Comparison of ENCODE assay signal across 21 cellular contexts in genomic region chr12:45348311-45348710, GRCh38.
"Had no signal": no experiment of that assay in that cellular context is flagged by ENCODE, and none has a peak within 500 bp of the region (broad histone marks: within the 10 kb centered on the region; RNA-seq: fewer than 3 reads in every experiment).

No MANE protein-coding gene starts in this region.

- H3K36me3 ChIP-seq: prostate gland, transverse colon had no signal

- H3K9me3 Mint-ChIP-seq: nephron; stimulated activated effector memory CD8-positive, alpha-beta T cell treated with anti-CD3 and anti-CD28 coated beads, Interleukin-12 subunit alpha, Interleukin-12 subunit beta, amount 100 ng/mL, for 72 hours; stimulated activated naive CD8-positive, alpha-beta T cell treated with anti-CD3 and anti-CD28 coated beads, Interleukin-15, Interleukin-2, amounts not matched to agents 100 ng/mL and 50 ng/mL, for 24 hours had no signal

- H3K27ac ChIP-seq: coronary artery, gastrocnemius medialis, hepatocyte, pancreas, prostate gland, right lobe of liver, thoracic aorta, transverse colon had no signal

- H3K9me3 ChIP-seq: gastrocnemius medialis, pancreas, prostate gland, right lobe of liver, thoracic aorta, transverse colon had no signal

- H3K4me3 Mint-ChIP-seq: endodermal cell; naive B cell; nephron; stimulated activated effector memory CD8-positive, alpha-beta T cell treated with anti-CD3 and anti-CD28 coated beads, Interleukin-12 subunit alpha, Interleukin-12 subunit beta, amount 100 ng/mL, for 72 hours; stimulated activated naive CD8-positive, alpha-beta T cell treated with anti-CD3 and anti-CD28 coated beads, Interleukin-15, Interleukin-2, amounts not matched to agents 100 ng/mL and 50 ng/mL, for 24 hours had no signal

- H3K4me1 Mint-ChIP-seq: naive B cell; stimulated activated effector memory CD8-positive, alpha-beta T cell treated with anti-CD3 and anti-CD28 coated beads, Interleukin-12 subunit alpha, Interleukin-12 subunit beta, amount 100 ng/mL, for 72 hours had no signal

- ATAC-seq: gastrocnemius medialis; pancreas; right lobe of liver; stimulated activated effector memory CD8-positive, alpha-beta T cell treated with anti-CD3 and anti-CD28 coated beads, Interleukin-12 subunit alpha, Interleukin-12 subunit beta, amount 100 ng/mL, for 72 hours had no signal

- H3K27me3 Mint-ChIP-seq: naive B cell; stimulated activated naive CD8-positive, alpha-beta T cell treated with anti-CD3 and anti-CD28 coated beads, Interleukin-15, Interleukin-2, amounts not matched to agents 100 ng/mL and 50 ng/mL, for 24 hours had no signal

- H3K27ac Mint-ChIP-seq: endodermal cell; naive B cell; stimulated activated effector memory CD8-positive, alpha-beta T cell treated with anti-CD3 and anti-CD28 coated beads, Interleukin-12 subunit alpha, Interleukin-12 subunit beta, amount 100 ng/mL, for 72 hours; stimulated activated naive CD8-positive, alpha-beta T cell treated with anti-CD3 and anti-CD28 coated beads, Interleukin-15, Interleukin-2, amounts not matched to agents 100 ng/mL and 50 ng/mL, for 24 hours had no signal

- H3K4me3 ChIP-seq: coronary artery, gastrocnemius medialis, hepatocyte, pancreas, prostate gland, right lobe of liver, thoracic aorta, transverse colon had no signal

- DNase-seq: effector CD4-positive, alpha-beta T cell; endodermal cell; erythroblast; gastrocnemius medialis; kidney glomerular epithelial cell; mesendoderm; naive B cell; occipital lobe; pancreas; retina; right lobe of liver; stimulated activated CD4-positive, alpha-beta T cell treated with anti-CD3 and anti-CD28 coated beads, Interleukin-4, amount 100 ng/mL, for 1 hour; stimulated activated CD8-positive, alpha-beta memory T cell treated with anti-CD3 and anti-CD28 coated beads, Interleukin-4, amount 100 ng/mL, for 48 hours; transverse colon had no signal
